ENCODE assay signal across 21 cellular contexts in genomic region chr15:45386974-45387373, GRCh38. TPM values are rescaled to one million over a fixed set of nuclear protein-coding genes. Genes with fewer than 3 reads are reported as not detected.
DNase-seq lines count a peak whose midpoint lies in the region; ATAC-seq and TF ChIP-seq lines count a peak whose summit lies in the region.
"Had no signal": no experiment of that assay in that cellular context is flagged by ENCODE, and none has a peak within 500 bp of the region (broad histone marks: within the 10 kb centered on the region; RNA-seq: fewer than 3 reads in every experiment).

No MANE protein-coding gene starts in this region.

- TF ChIP-seq CTCF in left ventricle myocardium inferior (IDR thresholded peaks at IDR 0.05; ENCODE audit: borderline replicate concordance): no peak
- TF ChIP-seq CTCF in psoas muscle (IDR thresholded peaks at IDR 0.05): no peak
- no peak for TF ChIP-seq CTCF in vagina (IDR thresholded peaks at IDR 0.05)

- H3K4me1 ChIP-seq in left ventricle myocardium inferior: peaks cover 45% of the 10 kb centered on the region
- peaks cover 18% of the 10 kb centered on the region for H3K4me1 ChIP-seq in psoas muscle
- H3K4me1 ChIP-seq in vagina: peaks cover 19% of the 10 kb centered on the region
- H3K4me1 ChIP-seq: neural progenitor cell had no signal

- ATAC-seq in psoas muscle (peak in 1 of 4 donors; percentile 76), HG02763 (IDR thresholded peaks at IDR 0.05; ENCODE audit: unreplicated experiment) (no peak)

- no peaks in the 10 kb centered on the region for H3K27me3 ChIP-seq in left ventricle myocardium inferior (ENCODE audit: low read depth)
- no peaks in the 10 kb centered on the region for H3K27me3 ChIP-seq in psoas muscle (ENCODE audit: insufficient read depth in 3 of 3, low read length in 2 of 3)
- no peaks in the 10 kb centered on the region for H3K27me3 ChIP-seq in vagina
- H3K27me3 ChIP-seq: colonic mucosa had no signal

- H3K36me3 ChIP-seq in left ventricle myocardium inferior: no peaks in the 10 kb centered on the region
- no peaks in the 10 kb centered on the region for H3K36me3 ChIP-seq in psoas muscle (ENCODE audit: insufficient read depth in 1 of 2, low read depth in 1 of 2)
- no peaks in the 10 kb centered on the region for H3K36me3 ChIP-seq in vagina
- H3K36me3 ChIP-seq: colonic mucosa, esophagus muscularis mucosa, neural progenitor cell had no signal

- peak overlapping the region; percentile 92 for H3K27ac ChIP-seq in angular gyrus (ENCODE audit: low read depth, low read length)
- peak overlapping the region; percentile 89 for H3K27ac ChIP-seq in left ventricle myocardium inferior (replicated peaks)
- peak overlapping the region; percentile 43 for H3K27ac ChIP-seq in psoas muscle
- peak overlapping the region; percentile 43 for H3K27ac ChIP-seq in vagina
- H3K27ac ChIP-seq: colonic mucosa, esophagus muscularis mucosa, neural progenitor cell had no signal

- H3K4me3 ChIP-seq in left ventricle myocardium inferior (peak overlapping the region; percentile 19), psoas muscle (no peak overlapping the region), vagina (no peak overlapping the region)
- H3K4me3 ChIP-seq: colonic mucosa, esophagus muscularis mucosa, neural progenitor cell had no signal

- intact Hi-C loops in left ventricle myocardium inferior (cut with micrococcal nuclease): no loop called here
- intact Hi-C loops in psoas muscle (cut with DNase I): no loop called here
- intact Hi-C loops in vagina (cut with DNase I): no loop called here
- intact Hi-C loops in head of caudate nucleus (cut with DNase I): no loop called here

- DNase-seq in left ventricle myocardium inferior (no peak), psoas muscle (no peak), vagina (ENCODE audit: extremely low spot score in 2 of 2) (no peak), head of caudate nucleus (no peak), SKM-1 treated with dmso at 0.1 percent for 144 hours (lab: John Stamatoyannopoulos, UW; ENCODE audit: unreplicated experiment) (no peak)
- DNase-seq: activated CD4-positive, alpha-beta T cell treated with anti-CD3 and anti-CD28 coated beads, Interleukin-2, amount 50 U/mL, for 48 hours; activated CD8-positive, alpha-beta memory T cell treated with anti-CD3 and anti-CD28 coated beads, Interleukin-2, amount 50 U/mL, for 48 hours; Calu3; colonic mucosa; endodermal cell; foreskin melanocyte; Kasumi-1; NCI-H1048; NCI-H187 treated with DMSO at 0.1 percent for 48 hours; NCI-H2227 treated with DMSO at 0.1 percent for 48 hours; SHP77; T1000 had no signal

- 45 to 54% (median 46%) methylated on average over 1 of the region's 1 CpG for WGBS in psoas muscle, 3 donors

- H3K9me3 ChIP-seq in left ventricle myocardium inferior (replicated peaks) (no peaks in the 10 kb centered on the region), psoas muscle (no peaks in the 10 kb centered on the region), vagina (no peaks in the 10 kb centered on the region)
- H3K9me3 ChIP-seq: colonic mucosa, esophagus muscularis mucosa had no signal

- no peak for TF ChIP-seq POLR2A in vagina (IDR thresholded peaks at IDR 0.05)

RNA-seq across cellular contexts. Expression of gene GATM, which starts 8.6 kb away (rescaled TPM):
- total RNA-seq in left ventricle myocardium inferior (9.3 TPM), psoas muscle (10 to 100 TPM; 20.8 to 41.3 (median 26.2) TPM), vagina (50.1 TPM)
- 10 to 100 TPM; 13.1 to 21.4 (median 16.5) TPM for polyA plus RNA-seq in psoas muscle
